ENCODE assay signal across 8 cellular contexts in genomic region chr6:3259491-3259958, GRCh38. TPM values are rescaled to one million over a fixed set of nuclear protein-coding genes. Genes with fewer than 3 reads are reported as not detected.
DNase-seq lines count a peak whose midpoint lies in the region; ATAC-seq, FAIRE-seq and TF ChIP-seq lines count a peak whose summit lies in the region.

No MANE protein-coding gene starts in this region.

- ATAC-seq in GM21367 (IDR thresholded peaks at IDR 0.05; ENCODE audit: unreplicated experiment) (peak; percentile 23), RWPE2 (ENCODE audit: low read depth) (peak; percentile 54)

- TF ChIP-seq CTCF in RWPE2 (IDR thresholded peaks at IDR 0.05; ENCODE audit: poor library complexity, severe bottlenecking), result no peak
- peak; percentile 1 for TF ChIP-seq CTCF in kidney (IDR thresholded peaks at IDR 0.05; ENCODE audit: borderline replicate concordance, extremely low read depth, insufficient read depth)

- FAIRE-seq in kidney (lab: Jason Lieb, UNC), result no peak

- intact Hi-C loops in kidney (cut with DNase I), result no loop called here

- H3K4me1 ChIP-seq in RWPE2 (ENCODE audit: insufficient read depth, poor library complexity, severe bottlenecking) (peaks cover 7% of the 10 kb centered on the region), kidney (ENCODE audit: control insufficient read depth in 1 of 2, insufficient read depth in 1 of 2, low read depth in 1 of 2, low read length in 2 of 2) (peaks cover 22 to 24% of the 10 kb centered on the region in 2 donors)

- DNase-seq in G401 (ENCODE audit: low spot score) (peak; percentile 58), HK-2 (ENCODE audit: unreplicated experiment) (peak; percentile 46), RWPE2 (ENCODE audit: low spot score) (no peak), T47D (ENCODE audit: low read depth in 1 of 2, low spot score in 1 of 2) (peak; percentile 48 to 62), kidney (peak; percentile 79), NCI-H128 (lab: John Stamatoyannopoulos, UW; ENCODE audit: unreplicated experiment) (no peak)
- peak; percentile 45 for DNase-seq in stimulated activated CD4-positive, alpha-beta T cell treated with anti-CD3 and anti-CD28 coated beads, Interleukin-2, amount 100 ng/mL, for 24 hours

- no peaks in the 10 kb centered on the region for H3K27me3 ChIP-seq in RWPE2 (ENCODE audit: insufficient read depth, poor library complexity, severe bottlenecking)

- in situ Hi-C loops in G401 (cut with HindIII; ENCODE audit: low sequenced_read_pairs) (no loop called here), T47D (cut with HindIII; ENCODE audit: low pct_unique_long_range_greater_than_20kb, low sequenced_read_pairs) (no loop called here)

- H3K9ac ChIP-seq in kidney (ENCODE audit: low read length in 2 of 2), result peak overlapping the region; percentile 49 to 68

- H3K9me3 ChIP-seq in RWPE2 (ENCODE audit: severe bottlenecking) (no peaks in the 10 kb centered on the region), kidney (ENCODE audit: control insufficient read depth in 1 of 2, low read length in 2 of 2) (no peaks in the 10 kb centered on the region)

- peak overlapping the region; percentile 45 for H3K27ac ChIP-seq in RWPE2 (ENCODE audit: poor library complexity, severe bottlenecking)
- H3K27ac ChIP-seq in kidney (ENCODE audit: low read depth in 2 of 2, low read length in 2 of 2), result peak overlapping the region; percentile 85 to 86

- H3K4me3 ChIP-seq in RWPE2 (ENCODE audit: severe bottlenecking), result peak overlapping the region; percentile 69
- peak overlapping the region; percentile 66 to 95 for H3K4me3 ChIP-seq in kidney (ENCODE audit: low read length in 2 of 2)

- H3K36me3 ChIP-seq in RWPE2 (ENCODE audit: low read depth) (peaks cover 30% of the 10 kb centered on the region), kidney (ENCODE audit: control insufficient read depth in 1 of 2, insufficient read depth in 2 of 2, low read length in 2 of 2) (peaks cover 5 to 11% of the 10 kb centered on the region in 2 donors)

RNA-seq across cellular contexts. Expression of gene PSMG4, which starts 0.8 kb away (rescaled TPM):
- 26.6 and 54.5 TPM in 2 replicates for total RNA-seq in G401 (2014; rRNA removed; shearing (Covaris generic))
- total RNA-seq in kidney, result 24.9 TPM
- polyA plus RNA-seq in kidney (ENCODE audit: insufficient read depth, low read depth, low replicate concordance), result 36.8 TPM

RNA-seq across cellular contexts. Expression of gene TUBB2B, which starts 32.1 kb away (rescaled TPM):
- 31.6 and 39.2 TPM in 2 replicates for total RNA-seq in G401 (2014; rRNA removed; shearing (Covaris generic))
- 34.2 TPM for total RNA-seq in kidney
- polyA plus RNA-seq in kidney (ENCODE audit: insufficient read depth, low read depth, low replicate concordance), result 46.1 TPM

Comparison
In these comparisons a context has a peak if more than half of its experiments do, and no peak if none do; other contexts are left out.
1. DNase-seq: peak in G401 (single experiment), HK-2 (single experiment), T47D (2 of 2), kidney (single experiment) and stimulated activated CD4-positive, alpha-beta T cell treated with anti-CD3 and anti-CD28 coated beads, Interleukin-2, amount 100 ng/mL, for 24 hours (2 of 2); none in RWPE2 (single experiment) and NCI-H128 (single experiment).